1 cellular context compared by ENCODE assay signal in genomic region chr6:85402071-85402470, GRCh38.
TF ChIP-seq lines count a peak whose summit lies in the region.

No MANE protein-coding gene starts in this region.

TF ChIP-seq in endothelial cell of umbilical vein, 7 proteins besides CTCF, POLR2A, EP300 and RAD21:
- TF ChIP-seq EZH2 (IDR thresholded peaks at IDR 0.05; ENCODE audit: borderline replicate concordance, low read depth, low read length, severe bottlenecking) (no peak), MYC (IDR thresholded peaks at IDR 0.05; ENCODE audit: low read depth, low read length) (no peak), MAX (IDR thresholded peaks at IDR 0.05; ENCODE audit: insufficient read depth, insufficient read length) (no peak), POLR2AphosphoS5 (IDR thresholded peaks at IDR 0.05; ENCODE audit: insufficient read depth, low read depth, low read length) (no peak), FOS (IDR thresholded peaks at IDR 0.05; ENCODE audit: borderline replicate concordance, insufficient read depth, low read length) (no peak), GATA2 (IDR thresholded peaks at IDR 0.05; ENCODE audit: insufficient read depth, insufficient read length, low read depth, low read length) (no peak), JUN (IDR thresholded peaks at IDR 0.05; ENCODE audit: borderline replicate concordance, insufficient read depth, insufficient read length, low read depth) (no peak)
TF ChIP-seq in endothelial cell of umbilical vein: peak in this region for 0.
